ENCODE assay signal across 21 cellular contexts in the genomic region with DNA sequence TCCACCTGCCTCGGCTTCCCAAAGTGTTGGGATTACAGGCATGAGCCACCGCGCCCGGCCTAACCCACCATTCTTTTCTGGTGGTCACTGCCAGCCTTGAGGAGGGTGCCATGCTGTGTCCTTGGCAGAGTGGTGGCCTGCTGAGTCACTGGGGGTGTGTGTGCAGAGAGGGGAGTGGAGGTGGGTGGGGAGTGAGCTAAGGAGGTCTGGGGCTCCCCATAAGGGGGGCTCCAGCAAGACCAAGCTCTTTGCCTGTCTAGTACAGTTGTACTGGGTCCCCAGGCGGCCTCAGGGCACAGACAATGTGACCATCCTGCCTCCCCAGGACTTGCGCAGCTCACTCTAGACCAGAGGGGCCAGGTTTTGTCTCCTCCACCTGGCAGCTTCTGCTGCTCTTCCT. TPM values are rescaled to one million over a fixed set of nuclear protein-coding genes. Genes with fewer than 3 reads are reported as not detected.
"Had no signal": no experiment of that assay in that cellular context is flagged by ENCODE, and none has a peak within 500 bp of the region (broad histone marks: within the 10 kb centered on the region; RNA-seq: fewer than 3 reads in every experiment).

No MANE protein-coding gene starts in this region.

- DNase-seq: activated CD4-positive, alpha-beta memory T cell treated with anti-CD3 and anti-CD28 coated beads for 36 hours; activated CD4-positive, alpha-beta T cell treated with anti-CD3 and anti-CD28 coated beads for 36 hours; activated CD8-positive, alpha-beta memory T cell treated with anti-CD3 and anti-CD28 coated beads, Interleukin-2, amount 10 ng/mL, durations not matched to agents 7 days and 5 days; activated naive CD4-positive, alpha-beta T cell treated with anti-CD3 and anti-CD28 coated beads for 36 hours; activated T-cell treated with anti-CD3 and anti-CD28 coated beads, Interleukin-2, amount 50 U/mL, for 1 hour; foreskin keratinocyte; immature natural killer cell; left cardiac atrium; midbrain; naive thymus-derived CD4-positive, alpha-beta T cell; pancreas; SK-N-SH; stimulated activated CD4-positive, alpha-beta T cell treated with anti-CD3 and anti-CD28 coated beads, Interleukin-12 subunit alpha, Interleukin-12 subunit beta, amount 100 ng/mL, for 4 hours; stimulated activated CD4-positive, alpha-beta T cell treated with anti-CD3 and anti-CD28 coated beads, Interleukin-2, amount 100 ng/mL, for 24 hours; T-helper 1 cell; T1000; WERI-Rb-1 had no signal

- ATAC-seq: activated CD4-positive, alpha-beta T cell treated with anti-CD3 and anti-CD28 coated beads for 36 hours; activated CD8-positive, alpha-beta memory T cell treated with anti-CD3 and anti-CD28 coated beads, Interleukin-2, amount 10 ng/mL, durations not matched to agents 7 days and 5 days; foreskin keratinocyte; naive thymus-derived CD4-positive, alpha-beta T cell; pancreas had no signal

- H3K4me2 ChIP-seq: SK-N-SH had no signal

- H3K27ac ChIP-seq: cardiac muscle cell, foreskin keratinocyte, pancreas, WERI-Rb-1 had no signal

- H3K9me3 ChIP-seq: pancreas, SK-N-SH, tibial nerve had no signal

- H3K4me3 ChIP-seq: cardiac muscle cell, lung, pancreas, tibial nerve had no signal

- H3K27me3 ChIP-seq: cardiac muscle cell, foreskin keratinocyte, pancreas, tibial nerve had no signal

- H3K9ac ChIP-seq: SK-N-SH had no signal

- H3K36me3 ChIP-seq: cardiac muscle cell, pancreas, WERI-Rb-1 had no signal

RNA-seq across cellular contexts. Expression of a gene that starts 36.1 kb away (rescaled TPM):
- total RNA-seq: activated T-helper 2 cell treated with anti-CD3 and anti-CD28 coated beads, Interferon-gamma antibody, Interleukin-2, Interleukin-4, amounts not matched to agents 10 μg/mL and 5 μg/mL and 100 μg/mL, durations not matched to agents 14 hours and 24 hours and 36 hours had no signal
